In the genomic region with DNA sequence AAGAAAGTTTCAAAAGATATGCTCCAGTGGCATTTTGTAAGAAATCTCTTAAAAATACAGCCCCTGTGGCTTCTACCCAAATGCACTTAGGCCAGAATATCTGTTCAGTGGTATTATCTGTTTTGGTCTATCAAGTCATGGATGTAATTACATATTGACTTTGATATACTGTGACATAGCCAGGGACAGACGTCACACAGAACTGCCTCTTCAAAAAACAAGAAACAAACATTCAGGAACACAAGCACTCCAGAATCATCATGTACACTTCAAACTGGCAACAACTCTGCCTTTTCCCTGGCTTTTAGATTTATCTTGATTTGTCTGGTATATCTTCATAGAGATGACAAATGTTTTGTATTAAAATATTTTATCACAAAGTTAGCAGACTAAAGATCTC, we compare ENCODE assay signal across 19 cellular contexts.
DNase-seq lines count a peak whose midpoint lies in the region; ATAC-seq and TF ChIP-seq lines count a peak whose summit lies in the region.
"Had no signal": no experiment of that assay in that cellular context is flagged by ENCODE, and none has a peak within 500 bp of the region (broad histone marks: within the 10 kb centered on the region; RNA-seq: fewer than 3 reads in every experiment).

No MANE protein-coding gene starts in this region.

- H3K36me3 Mint-ChIP-seq in activated CD8-positive, alpha-beta memory T cell treated with anti-CD3 and anti-CD28 coated beads, Interleukin-2, amount 10 ng/mL, durations not matched to agents 7 days and 5 days, result no peaks in the 10 kb centered on the region
- H3K36me3 Mint-ChIP-seq: CD4-positive, CD25-positive, alpha-beta regulatory T cell; CD8-positive, alpha-beta T cell had no signal

- no peaks in the 10 kb centered on the region for H3K9me3 Mint-ChIP-seq in activated CD8-positive, alpha-beta memory T cell treated with anti-CD3 and anti-CD28 coated beads, Interleukin-2, amount 10 ng/mL, durations not matched to agents 7 days and 5 days (ENCODE audit: low read depth)
- H3K9me3 Mint-ChIP-seq: CD4-positive, CD25-positive, alpha-beta regulatory T cell; CD8-positive, alpha-beta T cell; H9 had no signal

- CTCF ChIA-PET in activated CD8-positive, alpha-beta memory T cell treated with anti-CD3 and anti-CD28 coated beads, Interleukin-2, amount 10 ng/mL, durations not matched to agents 7 days and 5 days (lab: Charles Lee), result no interaction called here

- no peaks in the 10 kb centered on the region for H3K9me3 ChIP-seq in prostate gland
- H3K9me3 ChIP-seq: BLaER1, Caco-2 had no signal

- peaks cover 13% of the 10 kb centered on the region for H3K27me3 Mint-ChIP-seq in activated CD8-positive, alpha-beta memory T cell treated with anti-CD3 and anti-CD28 coated beads, Interleukin-2, amount 10 ng/mL, durations not matched to agents 7 days and 5 days
- H3K27me3 Mint-ChIP-seq: CD4-positive, CD25-positive, alpha-beta regulatory T cell had no signal

- WGBS in prostate gland, result 51% methylated on average over 1 of the region's 1 CpG

- no peak overlapping the region for H3K27ac Mint-ChIP-seq in activated CD8-positive, alpha-beta memory T cell treated with anti-CD3 and anti-CD28 coated beads, Interleukin-2, amount 10 ng/mL, durations not matched to agents 7 days and 5 days
- H3K27ac Mint-ChIP-seq: B cell; CD4-positive, CD25-positive, alpha-beta regulatory T cell; CD8-positive, alpha-beta T cell; GM23338; H9 had no signal

- TF ChIP-seq CTCF in LNCaP clone FGC (IDR thresholded peaks at IDR 0.05; ENCODE audit: control insufficient read depth, extremely low read depth, insufficient read depth) (no peak), prostate gland (IDR thresholded peaks at IDR 0.05) (no peak)

- H3K4me3 Mint-ChIP-seq in activated CD8-positive, alpha-beta memory T cell treated with anti-CD3 and anti-CD28 coated beads, Interleukin-2, amount 10 ng/mL, durations not matched to agents 7 days and 5 days, result no peak overlapping the region
- H3K4me3 Mint-ChIP-seq: B cell; CD4-positive, CD25-positive, alpha-beta regulatory T cell; CD8-positive, alpha-beta T cell; GM23338; H9 had no signal

- H3K27me3 ChIP-seq in prostate gland (replicated peaks; ENCODE audit: insufficient read depth), result no peaks in the 10 kb centered on the region
- H3K27me3 ChIP-seq: BLaER1 had no signal

- no peaks in the 10 kb centered on the region for H3K36me3 ChIP-seq in prostate gland
- H3K36me3 ChIP-seq: BLaER1 had no signal

- H3K4me1 ChIP-seq in prostate gland (replicated peaks), result peaks cover 4% of the 10 kb centered on the region
- H3K4me1 ChIP-seq: BLaER1, Caco-2 had no signal

- H3K4me1 Mint-ChIP-seq in activated CD8-positive, alpha-beta memory T cell treated with anti-CD3 and anti-CD28 coated beads, Interleukin-2, amount 10 ng/mL, durations not matched to agents 7 days and 5 days, result no peaks in the 10 kb centered on the region
- H3K4me1 Mint-ChIP-seq: B cell; CD4-positive, CD25-positive, alpha-beta regulatory T cell; GM23338 had no signal

- H3K27ac ChIP-seq in prostate gland, result no peak overlapping the region
- H3K27ac ChIP-seq: 22Rv1, BLaER1 had no signal

- no peak overlapping the region for H3K4me3 ChIP-seq in LNCaP clone FGC (ENCODE audit: low read depth, low read length)
- no peak overlapping the region for H3K4me3 ChIP-seq in prostate gland
- H3K4me3 ChIP-seq: BLaER1, GM23338 had no signal

- intact Hi-C loops in prostate gland (cut with DNase I), result no loop called here

- DNase-seq in DMS53 (lab: John Stamatoyannopoulos, UW), result peak; percentile 35
- DNase-seq in DMS53 treated with DMSO at 0.1 percent for 48 hours (lab: John Stamatoyannopoulos, UW; ENCODE audit: unreplicated experiment), result no peak
- peak; percentile 97 for DNase-seq in LNCaP clone FGC (ENCODE audit: low read depth)
- peak; percentile 42 for DNase-seq in prostate gland (ENCODE audit: low spot score)
- DNase-seq in kidney tubule cell (ENCODE audit: low spot score), result no peak
- no peak for DNase-seq in activated CD8-positive, alpha-beta memory T cell treated with anti-CD3 and anti-CD28 coated beads, Interleukin-2, amount 10 ng/mL, durations not matched to agents 7 days and 5 days
- DNase-seq: Caco-2; CD4-positive, CD25-positive, alpha-beta regulatory T cell; CD8-positive, alpha-beta T cell; DMS153; DMS79 treated with DMSO at 0.1 percent for 48 hours; GF-D8; H9 had no signal

- no peak for ATAC-seq in SK-N-SH treated with all-trans-retinoic acid at 6 μM for 48 hours
- no peak for ATAC-seq in activated CD8-positive, alpha-beta memory T cell treated with anti-CD3 and anti-CD28 coated beads, Interleukin-2, amount 10 ng/mL, durations not matched to agents 7 days and 5 days
- ATAC-seq: CD8-positive, alpha-beta T cell; GM23338; HCT116 had no signal

- no peak for TF ChIP-seq POLR2A in prostate gland (IDR thresholded peaks at IDR 0.05)

TF ChIP-seq in SK-N-SH treated with all-trans-retinoic acid at 6 μM for 48 hours, 23 proteins besides CTCF, POLR2A, EP300 and RAD21:
- no peak for TF ChIP-seq CREB5 (CRISPR knock-in tag; IDR thresholded peaks at IDR 0.05; ENCODE audit: low read depth)
- TF ChIP-seq PPARA (CRISPR knock-in tag; IDR thresholded peaks at IDR 0.05; ENCODE audit: borderline replicate concordance), result no peak
- TF ChIP-seq SNAI2 (CRISPR knock-in tag; IDR thresholded peaks at IDR 0.05), result no peak
- peak; percentile 32; the same call in 1 of the 2 replicates for TF ChIP-seq ISL1 (CRISPR knock-in tag; IDR thresholded peaks at IDR 0.05)
- TF ChIP-seq, protein P1, sequence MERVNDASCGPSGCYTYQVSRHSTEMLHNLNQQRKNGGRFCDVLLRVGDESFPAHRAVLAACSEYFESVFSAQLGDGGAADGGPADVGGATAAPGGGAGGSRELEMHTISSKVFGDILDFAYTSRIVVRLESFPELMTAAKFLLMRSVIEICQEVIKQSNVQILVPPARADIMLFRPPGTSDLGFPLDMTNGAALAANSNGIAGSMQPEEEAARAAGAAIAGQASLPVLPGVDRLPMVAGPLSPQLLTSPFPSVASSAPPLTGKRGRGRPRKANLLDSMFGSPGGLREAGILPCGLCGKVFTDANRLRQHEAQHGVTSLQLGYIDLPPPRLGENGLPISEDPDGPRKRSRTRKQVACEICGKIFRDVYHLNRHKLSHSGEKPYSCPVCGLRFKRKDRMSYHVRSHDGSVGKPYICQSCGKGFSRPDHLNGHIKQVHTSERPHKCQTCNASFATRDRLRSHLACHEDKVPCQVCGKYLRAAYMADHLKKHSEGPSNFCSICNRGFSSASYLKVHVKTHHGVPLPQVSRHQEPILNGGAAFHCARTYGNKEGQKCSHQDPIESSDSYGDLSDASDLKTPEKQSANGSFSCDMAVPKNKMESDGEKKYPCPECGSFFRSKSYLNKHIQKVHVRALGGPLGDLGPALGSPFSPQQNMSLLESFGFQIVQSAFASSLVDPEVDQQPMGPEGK (CRISPR knock-in tag; IDR thresholded peaks at IDR 0.05; ENCODE audit: borderline replicate concordance), result no peak
- TF ChIP-seq ESRRG (CRISPR knock-in tag; IDR thresholded peaks at IDR 0.05), result no peak
- no peak for TF ChIP-seq ARNTL (CRISPR knock-in tag; IDR thresholded peaks at IDR 0.05; ENCODE audit: borderline replicate concordance, low read depth)
- TF ChIP-seq BACH2 (CRISPR knock-in tag; IDR thresholded peaks at IDR 0.05; ENCODE audit: borderline replicate concordance), result no peak
- no peak for TF ChIP-seq ZC3H10 (CRISPR knock-in tag; IDR thresholded peaks at IDR 0.05)

Comparison
In these comparisons a context has a peak if more than half of its experiments do, and no peak if none do; other contexts are left out.
1. DNase-seq: peak in DMS53 (single experiment), LNCaP clone FGC (single experiment) and prostate gland (single experiment); none in DMS53 treated with DMSO at 0.1 percent for 48 hours (single experiment), kidney tubule cell (single experiment) and activated CD8-positive, alpha-beta memory T cell treated with anti-CD3 and anti-CD28 coated beads, Interleukin-2, amount 10 ng/mL, durations not matched to agents 7 days and 5 days (single experiment).